In the genomic region with DNA sequence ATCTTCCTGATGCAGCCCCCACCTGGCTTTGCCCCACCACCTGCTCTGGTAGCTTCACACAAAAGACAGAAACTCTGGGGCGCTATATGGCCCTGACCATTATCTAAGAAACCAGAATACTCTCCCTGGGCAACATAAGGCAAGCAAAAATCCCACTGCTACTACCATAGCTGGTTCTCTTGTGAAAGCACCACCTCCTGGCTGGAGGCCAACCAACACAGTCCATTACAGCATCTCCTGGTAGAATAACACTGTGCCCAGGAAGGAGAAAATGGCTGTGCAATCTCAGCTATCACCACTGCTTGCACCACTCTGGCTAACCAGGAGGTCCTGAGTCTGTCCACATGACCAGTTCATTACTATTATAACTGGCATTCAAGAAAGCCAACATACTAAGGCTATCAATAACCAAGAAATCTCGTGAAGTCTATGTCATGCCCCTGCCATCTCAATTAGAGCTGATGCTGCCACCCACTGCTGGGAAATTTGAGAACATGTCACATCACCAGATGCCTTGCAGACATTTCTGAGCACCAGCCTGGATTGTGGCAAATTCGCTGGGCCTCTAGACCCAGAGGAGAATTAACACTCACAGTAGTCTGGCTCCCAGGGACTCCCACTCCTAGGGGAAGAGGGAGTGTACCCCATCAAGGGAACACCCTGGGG, we compare ENCODE assay signal across 12 cellular contexts.
"Had no signal": no experiment of that assay in that cellular context is flagged by ENCODE, and none has a peak within 500 bp of the region (broad histone marks: within the 10 kb centered on the region; RNA-seq: fewer than 3 reads in every experiment).

No MANE protein-coding gene starts in this region.

- H3K9me3 Mint-ChIP-seq: activated naive CD4-positive, alpha-beta T cell treated with anti-CD3 and anti-CD28 coated beads, Interleukin-2, amount 50 U/mL, for 24 hours had no signal

- H3K27me3 Mint-ChIP-seq: activated naive CD4-positive, alpha-beta T cell treated with anti-CD3 and anti-CD28 coated beads, Interleukin-2, amount 50 U/mL, for 24 hours had no signal

- H3K27ac ChIP-seq: breast epithelium, epithelial cell of prostate had no signal

- H3K4me3 ChIP-seq: breast epithelium had no signal

- H3K27me3 ChIP-seq: breast epithelium had no signal

- H3K27ac Mint-ChIP-seq: activated naive CD4-positive, alpha-beta T cell treated with anti-CD3 and anti-CD28 coated beads, Interleukin-2, amount 50 U/mL, for 24 hours; nephron; T-helper 1 cell treated with Interleukin-12 subunit alpha and Interleukin-12 subunit beta and Interleukin-4 antibody, amounts not matched to agents 30 μg/mL and 1 μg/mL, for 36 hours had no signal

- H3K4me1 Mint-ChIP-seq: activated naive CD4-positive, alpha-beta T cell treated with anti-CD3 and anti-CD28 coated beads, Interleukin-2, amount 50 U/mL, for 24 hours; nephron had no signal

- ATAC-seq: activated CD4-positive, CD25-positive, alpha-beta regulatory T cell treated with anti-CD3 and anti-CD28 coated beads, Interleukin-2, amount 50 U/mL, for 24 hours had no signal

- DNase-seq: activated CD8-positive, alpha-beta memory T cell treated with anti-CD3 and anti-CD28 coated beads for 24 hours; activated CD8-positive, alpha-beta memory T cell treated with anti-CD3 and anti-CD28 coated beads, Interleukin-2, amount 50 U/mL, for 48 hours; activated gamma-delta T cell; activated T-cell treated with anti-CD3 and anti-CD28 coated beads, Interleukin-2, amount 50 U/mL, for 48 hours; nucleus accumbens; stimulated activated naive CD4-positive, alpha-beta T cell had no signal

- H3K36me3 Mint-ChIP-seq: activated naive CD4-positive, alpha-beta T cell treated with anti-CD3 and anti-CD28 coated beads, Interleukin-2, amount 50 U/mL, for 24 hours had no signal

- H3K4me1 ChIP-seq: breast epithelium had no signal

- H3K4me3 Mint-ChIP-seq: activated naive CD4-positive, alpha-beta T cell treated with anti-CD3 and anti-CD28 coated beads, Interleukin-2, amount 50 U/mL, for 24 hours; nephron; T-helper 1 cell treated with Interleukin-12 subunit alpha and Interleukin-12 subunit beta and Interleukin-4 antibody, amounts not matched to agents 30 μg/mL and 1 μg/mL, for 36 hours had no signal
